ENCODE assay signal across 22 cellular contexts in genomic region chr9:137349471-137350033, GRCh38.
"Had no signal": no experiment of that assay in that cellular context is flagged by ENCODE, and none has a peak within 500 bp of the region (broad histone marks: within the 10 kb centered on the region; RNA-seq: fewer than 3 reads in every experiment).

No MANE protein-coding gene starts in this region.

- H3K4me2 ChIP-seq: smooth muscle cell had no signal

- H3K27me3 ChIP-seq: neutrophil, right atrium auricular region, thyroid gland, vagina had no signal

- H3K4me1 ChIP-seq: parathyroid adenoma, prostate gland, thyroid gland, vagina had no signal

- H3K27ac ChIP-seq: coronary artery, lower lobe of right lung, neutrophil, parathyroid adenoma, prostate gland, right atrium auricular region, thyroid gland, vagina had no signal

- H3K4me3 ChIP-seq: coronary artery, lower lobe of right lung, prostate gland, right atrium auricular region, smooth muscle cell, thyroid gland, vagina had no signal

- ATAC-seq: left ventricle myocardium superior, lower lobe of right lung, natural killer cell, sciatic nerve had no signal

- H3K36me3 ChIP-seq: neutrophil, right atrium auricular region had no signal

- H3K9ac ChIP-seq: parathyroid adenoma had no signal

- H3K9me3 ChIP-seq: neutrophil, prostate gland, thyroid gland, vagina had no signal

- DNase-seq: dermis blood vessel endothelial cell; effector memory CD4-positive, alpha-beta T cell; erythroblast; left ventricle myocardium superior; lower lobe of right lung; natural killer cell; stimulated activated CD4-positive, alpha-beta T cell treated with anti-CD3 and anti-CD28 coated beads, Interleukin-12 subunit alpha, Interleukin-12 subunit beta, amount 100 ng/mL, for 4 hours; stimulated activated CD4-positive, alpha-beta T cell treated with anti-CD3 and anti-CD28 coated beads, Interleukin-1b, Interleukin-23, amount 100 ng/mL, for 48 hours; stimulated activated CD4-positive, alpha-beta T cell treated with anti-CD3 and anti-CD28 coated beads, Interleukin-4, amount 100 ng/mL, for 1 hour; stimulated activated CD8-positive, alpha-beta memory T cell treated with anti-CD3 and anti-CD28 coated beads, Interleukin-4, amount 100 ng/mL, for 48 hours; stimulated activated naive CD4-positive, alpha-beta T cell; stimulated activated naive CD8-positive, alpha-beta T cell treated with anti-CD3 and anti-CD28 coated beads, Interleukin-15, amount 100 ng/mL, for 72 hours; thyroid gland; trophoblast cell had no signal

- H3K79me2 ChIP-seq: parathyroid adenoma had no signal

- H2AFZ ChIP-seq: parathyroid adenoma had no signal
